In the genomic region with DNA sequence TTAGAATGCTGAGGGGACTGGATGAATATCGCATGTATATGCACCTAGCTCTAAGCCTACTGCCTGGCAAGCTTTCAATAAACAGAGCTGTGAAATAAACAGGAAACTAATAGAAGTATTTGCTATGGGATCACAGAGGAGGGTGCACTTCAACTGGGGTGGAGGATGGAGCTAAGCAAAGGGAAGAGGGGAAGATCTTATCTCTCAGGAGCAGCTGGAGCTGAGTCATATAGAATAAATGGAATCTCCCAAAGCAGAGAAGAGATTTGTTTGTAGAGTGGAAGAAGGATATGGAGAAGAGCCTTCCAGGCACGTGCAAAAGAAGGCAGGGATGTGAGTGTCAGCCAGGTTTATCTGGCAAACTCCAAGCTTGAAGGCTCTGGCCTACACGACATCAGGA, we compare ENCODE assay signal across 19 cellular contexts. TPM values are rescaled to one million over a fixed set of nuclear protein-coding genes. Genes with fewer than 3 reads are reported as not detected.
DNase-seq lines count a peak whose midpoint lies in the region; ATAC-seq, FAIRE-seq and TF ChIP-seq lines count a peak whose summit lies in the region.
"Had no signal": no experiment of that assay in that cellular context is flagged by ENCODE, and none has a peak within 500 bp of the region (broad histone marks: within the 10 kb centered on the region; RNA-seq: fewer than 3 reads in every experiment).

No MANE protein-coding gene starts in this region.

- FAIRE-seq in K562 (lab: Jason Lieb, UNC), result no peak
- peak; percentile 13 for FAIRE-seq in urothelium cell line (lab: Jason Lieb, UNC)
- FAIRE-seq: A549 had no signal

- no peak overlapping the region for H3K4me2 ChIP-seq in IMR-90 (ENCODE audit: low read depth, low read length)
- no peak overlapping the region for H3K4me2 ChIP-seq in K562 (ENCODE audit: insufficient read depth, low read length)
- no peak overlapping the region for H3K4me2 ChIP-seq in mammary epithelial cell (ENCODE audit: insufficient read depth, low read depth, low read length)
- H3K4me2 ChIP-seq: A549 had no signal

- H4K91ac ChIP-seq in IMR-90 (ENCODE audit: insufficient read depth, low read depth, low read length), result no peak overlapping the region

- H3K27ac ChIP-seq in IMR-90 (ENCODE audit: insufficient read depth, low read length), result no peak overlapping the region
- H3K27ac ChIP-seq in K562 (ENCODE audit: extremely low read depth, low read depth, low read length), result no peak overlapping the region
- no peak overlapping the region for H3K27ac ChIP-seq in mammary epithelial cell (ENCODE audit: insufficient read depth, low read depth, low read length)
- H3K27ac ChIP-seq: A549, GM23248 had no signal

- TF ChIP-seq RAD21 in IMR-90 (IDR thresholded peaks at IDR 0.05; ENCODE audit: low read length), result no peak
- TF ChIP-seq RAD21 in K562 (CRISPR knock-in tag; conservative IDR thresholded peaks at IDR 0.05 in 1 of 2, IDR thresholded peaks at IDR 0.05 in 1 of 2), result no peak

- H3K14ac ChIP-seq in IMR-90 (replicated peaks; ENCODE audit: low read depth, low read length), result no peak overlapping the region

- H2AK9ac ChIP-seq in IMR-90 (replicated peaks; ENCODE audit: low read depth, low read length, poor library complexity), result no peak overlapping the region

- WGBS in IMR-90 (ENCODE audit: extremely low coverage in 2 of 2, insufficient read length in 1 of 2), 2 experiments, result no CpG with 5 or more reads among the region's 3 CpGs
- 0% methylated on average over 3 of the region's 3 CpGs for WGBS in K562 (ENCODE audit: insufficient coverage, low coverage, missing lambda C conversion rate)
- 41% methylated on average over 3 of the region's 3 CpGs for WGBS in mammary epithelial cell (ENCODE audit: low coverage, missing lambda C conversion rate)

- no peak overlapping the region for H2AK5ac ChIP-seq in IMR-90 (ENCODE audit: low read depth, low read length)

- H4K20me1 ChIP-seq in IMR-90 (ENCODE audit: insufficient read depth, low read length) (no peaks in the 10 kb centered on the region), K562 (replicated peaks; ENCODE audit: control insufficient read depth, insufficient read depth, low read length) (peaks cover 9% of the 10 kb centered on the region), mammary epithelial cell (ENCODE audit: insufficient read depth, low read length) (no peaks in the 10 kb centered on the region)

- CTCF ChIA-PET in IMR-90 (lab: Yijun Ruan, JAX), result no interaction called here
- CTCF ChIA-PET in K562 (lab: Yijun Ruan, JAX; ENCODE audit: low intra/inter-chr PET ratio), result no interaction called here
- CTCF ChIA-PET in mammary epithelial cell (lab: Charles Lee; ENCODE audit: low non-redundant PET), result no interaction called here

- no peak overlapping the region for H2BK120ac ChIP-seq in IMR-90 (ENCODE audit: low read depth, low read length)

- no peak overlapping the region for H3K56ac ChIP-seq in IMR-90 (ENCODE audit: extremely low read depth, insufficient read depth, low read length)

- no peak for TF ChIP-seq POLR2A in IMR-90 (IDR thresholded peaks at IDR 0.05; ENCODE audit: low read depth, low read length)
- TF ChIP-seq POLR2A in K562 (conservative IDR thresholded peaks at IDR 0.05), result no peak

- no peak overlapping the region for H3K23ac ChIP-seq in IMR-90 (ENCODE audit: low read depth, low read length)

- no peak overlapping the region for H3K18ac ChIP-seq in IMR-90 (ENCODE audit: low read depth, low read length)

- H3K36me3 ChIP-seq in IMR-90 (ENCODE audit: control insufficient read depth, insufficient read depth, low read length), result no peaks in the 10 kb centered on the region
- no peaks in the 10 kb centered on the region for H3K36me3 ChIP-seq in K562 (ENCODE audit: control insufficient read depth, insufficient read depth, low read length)
- H3K36me3 ChIP-seq in mammary epithelial cell (ENCODE audit: insufficient read depth, low read length), result no peaks in the 10 kb centered on the region

- TF ChIP-seq CTCF in IMR-90 (conservative IDR thresholded peaks at IDR 0.05; ENCODE audit: low read depth, low read length) (no peak), K562 (IDR thresholded peaks at IDR 0.05 in 2 of 3, conservative IDR thresholded peaks at IDR 0.05 in 1 of 3; ENCODE audit: insufficient read depth in 2 of 3, low read depth in 1 of 3, low read length in 3 of 3) (no peak), mammary epithelial cell (conservative IDR thresholded peaks at IDR 0.05 in 1 of 2, IDR thresholded peaks at IDR 0.05 in 1 of 2; ENCODE audit: extremely low read depth in 1 of 2, insufficient read depth in 1 of 2, low read depth in 1 of 2, low read length in 2 of 2) (no peak)

- H3K79me1 ChIP-seq in IMR-90 (ENCODE audit: low read depth in 1 of 2, low read length in 2 of 2), result no peaks in the 10 kb centered on the region

- no peak for TF ChIP-seq EP300 in K562 (IDR thresholded peaks at IDR 0.05; ENCODE audit: low read length)

- no peaks in the 10 kb centered on the region for H3K4me1 ChIP-seq in IMR-90 (ENCODE audit: control insufficient read depth, insufficient read depth, low read length)
- no peaks in the 10 kb centered on the region for H3K4me1 ChIP-seq in K562 (replicated peaks in 1 of 2; ENCODE audit: control insufficient read depth in 2 of 2, insufficient read depth in 2 of 2, low read length in 2 of 2)
- no peaks in the 10 kb centered on the region for H3K4me1 ChIP-seq in mammary epithelial cell (ENCODE audit: insufficient read depth, low read length)
- H3K4me1 ChIP-seq: A549 had no signal

- no peak overlapping the region for H4K5ac ChIP-seq in IMR-90 (ENCODE audit: low read depth, low read length)

- no peaks in the 10 kb centered on the region for H3K9me1 ChIP-seq in IMR-90 (ENCODE audit: insufficient read depth, low read length)
- no peaks in the 10 kb centered on the region for H3K9me1 ChIP-seq in K562 (ENCODE audit: control insufficient read depth, insufficient read depth, low read length)

- H2BK20ac ChIP-seq in IMR-90 (ENCODE audit: low read depth, low read length), result no peak overlapping the region

- no peak overlapping the region for H3K4me3 ChIP-seq in IMR-90 (ENCODE audit: insufficient read depth, low read depth, low read length)
- H3K4me3 ChIP-seq in K562, result no peak overlapping the region
- no peak overlapping the region for H3K4me3 ChIP-seq in mammary epithelial cell (replicated peaks in 1 of 3; ENCODE audit: insufficient read depth in 1 of 3, low read depth in 2 of 3, low read length in 3 of 3)
- H3K4me3 ChIP-seq: A549, GM23248 had no signal

- DNase-seq in NCI-H2171 treated with DMSO at 0.1 percent for 48 hours (lab: John Stamatoyannopoulos, UW) (peak; percentile 34), NCI-H2171 (lab: John Stamatoyannopoulos, UW) (no peak), IMR-90 (peak; percentile 8), K562 (ENCODE audit: extremely low read depth in 1 of 4, low spot score in 3 of 4) (no peak), urothelium cell line (ENCODE audit: low spot score) (no peak), SIG-M5 treated with dmso at 0.1 percent for 504 hours (lab: John Stamatoyannopoulos, UW; ENCODE audit: unreplicated experiment) (no peak), midbrain (lab: John Stamatoyannopoulos, UW) (no peak), mammary epithelial cell (no peak)
- DNase-seq: C1 segment of cervical spinal cord; DMS79; GM23248; NCI-H526 treated with DMSO at 0.1 percent for 48 hours; NK-92 treated with Interleukin-12 subunit alpha and Interleukin-12 subunit beta, amount 100 ng/mL, for 24 hours; SHP77 treated with DMSO at 0.1 percent for 48 hours; T-helper 17 cell had no signal

- no peak overlapping the region for H2BK5ac ChIP-seq in IMR-90 (ENCODE audit: low read depth, low read length, poor library complexity, severe bottlenecking)

- H4K8ac ChIP-seq in IMR-90 (ENCODE audit: low read depth in 2 of 2, low read length in 2 of 2), result no peak overlapping the region

- H2AFZ ChIP-seq in IMR-90 (replicated peaks; ENCODE audit: low read length, poor library complexity) (no peak overlapping the region), K562 (ENCODE audit: low read depth, low read length) (no peak overlapping the region), mammary epithelial cell (ENCODE audit: low read depth, low read length) (no peak overlapping the region)
- H2AFZ ChIP-seq: GM23248 had no signal

- H3K79me2 ChIP-seq in K562 (ENCODE audit: control insufficient read depth, insufficient read depth, low read length), result no peaks in the 10 kb centered on the region
- no peaks in the 10 kb centered on the region for H3K79me2 ChIP-seq in mammary epithelial cell (ENCODE audit: insufficient read depth, low read length)

- no peak overlapping the region for H2BK15ac ChIP-seq in IMR-90 (ENCODE audit: low read depth, low read length)

- in situ Hi-C loops in IMR-90 (cut with MboI; ENCODE audit: low sequenced_read_pairs) (no loop called here), K562 (cut with MboI) (no loop called here), mammary epithelial cell (cut with MboI; ENCODE audit: low sequenced_read_pairs in 2 of 2) (no loop called here)

- H3K9ac ChIP-seq in IMR-90 (ENCODE audit: low read depth, low read length) (no peak overlapping the region), K562 (ENCODE audit: insufficient read depth in 1 of 2, low read depth in 2 of 2, low read length in 2 of 2) (no peak overlapping the region), mammary epithelial cell (ENCODE audit: insufficient read depth, low read length) (no peak overlapping the region)
- H3K9ac ChIP-seq: GM23248 had no signal

- ATAC-seq in IMR-90 (ENCODE audit: low read depth) (no peak), K562 (no peak)
- ATAC-seq: A549, HCT116, T-helper 17 cell had no signal

- BruUV-seq in IMR-90 (replicated peaks; lab: Mats Ljungman, UMichigan) (no TSS peak), K562 (replicated peaks; lab: Mats Ljungman, UMichigan) (no TSS peak), mammary epithelial cell (replicated peaks; lab: Mats Ljungman, UMichigan) (no TSS peak)

- intact Hi-C loops in IMR-90 (cut with micrococcal nuclease), result no loop called here
- intact Hi-C loops in K562 (cut with micrococcal nuclease), result no loop called here
- intact Hi-C loops in mammary epithelial cell (cut with micrococcal nuclease), result no loop called here

- POLR2A ChIA-PET in IMR-90 (lab: Charles Lee; ENCODE audit: unreplicated experiment), result no interaction called here
- POLR2A ChIA-PET in K562 (lab: Yijun Ruan, JAX), result interaction anchor here (0.8 to 1.1 kb wide), 2 partner anchors 17 to 21 kb away, joined by 4 to 5 read pairs; a partner anchor contains a TSS

- no peak overlapping the region for H3K4ac ChIP-seq in IMR-90 (ENCODE audit: low read depth, low read length)

- dilution Hi-C loops in IMR-90 (cut with HindIII; ENCODE audit: low sequenced_read_pairs, unreplicated experiment) (no loop called here), mammary epithelial cell (cut with HindIII; ENCODE audit: low sequenced_read_pairs) (no loop called here)

- H3K27me3 ChIP-seq in IMR-90 (ENCODE audit: control insufficient read depth, insufficient read depth, low read length) (peaks cover 12% of the 10 kb centered on the region; the same call in 1 of the 2 replicates), K562 (ENCODE audit: control insufficient read depth in 2 of 2, insufficient read depth in 2 of 2, low read length in 2 of 2) (peaks cover 0 to 4% of the 10 kb centered on the region in 2 experiments; a peak in 1 of 5 replicates), mammary epithelial cell (ENCODE audit: insufficient read depth, low read length) (no peaks in the 10 kb centered on the region)

- H3K9me3 ChIP-seq in IMR-90 (ENCODE audit: control insufficient read depth, insufficient read depth, low read length), result no peaks in the 10 kb centered on the region
- no peaks in the 10 kb centered on the region for H3K9me3 ChIP-seq in K562 (replicated peaks; ENCODE audit: control insufficient read depth, insufficient read depth, low read depth, low read length)
- H3K9me3 ChIP-seq in mammary epithelial cell (replicated peaks; ENCODE audit: insufficient read depth, low read length), result no peaks in the 10 kb centered on the region
- H3K9me3 ChIP-seq: A549 had no signal

RNA-seq across cellular contexts. Expression of a gene that starts 17.0 kb away (rescaled TPM):
- total RNA-seq in IMR-90 (2012; rRNA removed) (not detected in 2 replicates), K562 (2014; rRNA removed) (not detected in 2 replicates), K562 (2014; rRNA removed; fragmentation: Illumina TruSeq; extraction: Trizol) (not detected in 2 replicates), K562 (2015; rRNA removed; fragmentation: Illumina TruSeq; extraction: Trizol) (not detected in 2 replicates), K562 (2021) (not detected in 2 replicates), mammary epithelial cell (not detected)
- polyA plus RNA-seq in IMR-90 (2012; rRNA removed) (not detected in 2 replicates), K562 (2011; rRNA removed) (not detected in 2 replicates), K562 (2014; fragmentation: Illumina TruSeq; extraction: Trizol) (not detected in 2 replicates), K562 (2014; fragmentation: Nextera tagmentation; extraction: Ambion mirVana) (not detected), K562 (2014; rRNA removed) (not detected in 2 replicates), mammary epithelial cell (not detected)
- polyA plus RNA-seq in IMR-90 (2012; cell fraction: cytosol; rRNA removed), result not detected in 2 replicates
- polyA plus RNA-seq in IMR-90 (2012; cell fraction: nucleus; rRNA removed; ENCODE audit: low replicate concordance), result not detected in 2 replicates
- not detected in 2 replicates for total RNA-seq in K562 (2011; cell fraction: chromatin; rRNA removed; ENCODE audit: low replicate concordance)
- not detected in 2 replicates for total RNA-seq in K562 (2011; cell fraction: nucleolus; rRNA removed)
- total RNA-seq in K562 (2011; cell fraction: nucleoplasm; rRNA removed), result not detected in 2 replicates
- polyA plus RNA-seq in K562 (2011; cell fraction: cytosol; rRNA removed), result not detected in 2 replicates
- not detected in 2 replicates for polyA plus RNA-seq in K562 (2011; cell fraction: nucleus; rRNA removed)
- polyA plus RNA-seq in K562 (2012), result not detected in 2 replicates
- not detected in 2 replicates for polyA minus RNA-seq in K562 (2011; rRNA and poly(A)+ RNA removed)
- polyA minus RNA-seq in K562 (2011; cell fraction: cytosol; rRNA and poly(A)+ RNA removed), result not detected in 2 replicates
- polyA minus RNA-seq in K562 (2011; cell fraction: nucleus; rRNA and poly(A)+ RNA removed), result not detected in 2 replicates
- polyA minus RNA-seq in mammary epithelial cell, result not detected
- total RNA-seq: G401, GM23248, OCI-LY7, T-helper 17 cell had no signal
- polyA plus RNA-seq: A549, GM23248 had no signal

Comparison
In these comparisons a context has a peak if more than half of its experiments do, and no peak if none do; other contexts are left out.
1. DNase-seq: peak in NCI-H2171 treated with DMSO at 0.1 percent for 48 hours (single experiment) and IMR-90 (single experiment); none in NCI-H2171 (single experiment), K562 (0 of 4), urothelium cell line (single experiment), SIG-M5 treated with dmso at 0.1 percent for 504 hours (single experiment), midbrain (single experiment) and mammary epithelial cell (single experiment).